In the genomic region with DNA sequence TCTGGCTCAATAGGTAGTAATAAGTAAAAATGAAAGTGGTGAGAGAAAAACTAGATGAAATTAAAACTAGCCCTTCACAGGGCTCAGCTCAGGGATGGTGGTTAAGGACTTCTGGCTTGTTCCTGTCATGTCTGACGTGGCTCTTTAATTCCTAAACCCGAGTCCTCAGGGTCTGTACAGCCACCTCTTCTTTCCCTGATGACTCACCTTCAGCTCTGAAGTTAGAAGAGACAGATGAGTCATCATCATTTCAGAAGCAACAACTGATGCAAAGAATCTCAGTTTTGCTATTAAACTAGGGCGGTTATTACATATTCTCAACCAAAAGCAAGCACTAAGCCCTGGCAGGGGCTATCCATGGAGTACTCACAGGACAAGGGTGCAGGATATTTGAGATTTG, we compare ENCODE assay signal across 9 cellular contexts. TPM values are rescaled to one million over a fixed set of nuclear protein-coding genes. Genes with fewer than 3 reads are reported as not detected.
DNase-seq lines count a peak whose midpoint lies in the region; ATAC-seq and TF ChIP-seq lines count a peak whose summit lies in the region.
"Had no signal": no experiment of that assay in that cellular context is flagged by ENCODE, and none has a peak within 500 bp of the region (broad histone marks: within the 10 kb centered on the region; RNA-seq: fewer than 3 reads in every experiment).

No MANE protein-coding gene starts in this region.

- H3K4me1 ChIP-seq in heart left ventricle, result peaks cover 0 to 45% (median 19%) of the 10 kb centered on the region in 12 donors

- peak; percentile 94 for ATAC-seq in GM18508 (IDR thresholded peaks at IDR 0.05; ENCODE audit: insufficient read depth, unreplicated experiment)
- ATAC-seq in HG02840 (IDR thresholded peaks at IDR 0.05; ENCODE audit: low FRiP score, unreplicated experiment), result peak; percentile 95
- ATAC-seq in effector memory CD8-positive, alpha-beta T cell (replicated peaks), result peak; percentile 71
- no peak for ATAC-seq in heart left ventricle

- H3K4me3 ChIP-seq in heart left ventricle, result no peak overlapping the region

- H3K27me3 Mint-ChIP-seq in effector memory CD8-positive, alpha-beta T cell, result peaks cover 15 to 43% of the 10 kb centered on the region in 2 donors

- H3K9me3 ChIP-seq in heart left ventricle, result no peaks in the 10 kb centered on the region

- H3K27ac Mint-ChIP-seq in effector memory CD8-positive, alpha-beta T cell, result no peak overlapping the region

- H3K36me3 Mint-ChIP-seq in effector memory CD8-positive, alpha-beta T cell (ENCODE audit: insufficient read depth), result no peaks in the 10 kb centered on the region

- intact Hi-C loops in heart left ventricle (cut with DNase I), result no loop called here

- peaks cover 4 to 12% of the 10 kb centered on the region in 2 donors for H3K4me1 Mint-ChIP-seq in effector memory CD8-positive, alpha-beta T cell (ENCODE audit: low read depth in 2 of 2)

- peak overlapping the region; percentile 16 to 40 for H3K4me3 Mint-ChIP-seq in effector memory CD8-positive, alpha-beta T cell

- peak; percentile 41 for DNase-seq in 8988T
- peak; percentile 99 for DNase-seq in RPMI7951 (ENCODE audit: low read depth)
- DNase-seq in effector memory CD8-positive, alpha-beta T cell, result no peak
- peak; percentile 28 for DNase-seq in stimulated activated CD4-positive, alpha-beta T cell treated with anti-CD3 and anti-CD28 coated beads, Interleukin-2, amount 100 ng/mL, for 4 hours (ENCODE audit: low read depth)
- no peak for DNase-seq in heart left ventricle
- no peak for DNase-seq in medulla oblongata (ENCODE audit: extremely low spot score)

- no peaks in the 10 kb centered on the region for H3K27me3 ChIP-seq in heart left ventricle

- H3K27ac ChIP-seq in heart left ventricle, result peak overlapping the region in 2 of 12 donors; percentile 22 to 34

- H3K9me3 Mint-ChIP-seq in effector memory CD8-positive, alpha-beta T cell, result no peaks in the 10 kb centered on the region

- TF ChIP-seq POLR2A in heart left ventricle (IDR thresholded peaks at IDR 0.05), result no peak

- WGBS in heart left ventricle, 4 donors, result 80 to 87% (median 87%) methylated on average over 3 of the region's 3 CpGs

- no peaks in the 10 kb centered on the region for H3K36me3 ChIP-seq in heart left ventricle

- no peak for TF ChIP-seq CTCF in heart left ventricle (IDR thresholded peaks at IDR 0.05)

RNA-seq across cellular contexts. Expression of gene ITGB6, which starts 24.0 kb away (rescaled TPM):
- total RNA-seq in RPMI7951 (2014; rRNA removed; shearing (Covaris generic)), result 0.10 and 0.36 TPM in 2 replicates
- total RNA-seq in heart left ventricle, result 1 to 10 TPM in 4 of 9 donors, under 1 TPM in 5; 0.36 to 4.2 (median 0.96) TPM
- under 1 TPM; 0.27 to 0.28 TPM for polyA plus RNA-seq in heart left ventricle
- total RNA-seq: temporal lobe had no signal

Comparison
In these comparisons a context has a peak if more than half of its experiments do, and no peak if none do; other contexts are left out.
1. DNase-seq: peak in 8988T (single experiment), RPMI7951 (single experiment) and stimulated activated CD4-positive, alpha-beta T cell treated with anti-CD3 and anti-CD28 coated beads, Interleukin-2, amount 100 ng/mL, for 4 hours (single experiment); none in effector memory CD8-positive, alpha-beta T cell (0 of 3), heart left ventricle (0 of 5) and medulla oblongata (single experiment).
2. ATAC-seq: peak in GM18508 (single experiment), HG02840 (single experiment) and effector memory CD8-positive, alpha-beta T cell (single experiment); none in heart left ventricle (0 of 4).